In the genomic region with DNA sequence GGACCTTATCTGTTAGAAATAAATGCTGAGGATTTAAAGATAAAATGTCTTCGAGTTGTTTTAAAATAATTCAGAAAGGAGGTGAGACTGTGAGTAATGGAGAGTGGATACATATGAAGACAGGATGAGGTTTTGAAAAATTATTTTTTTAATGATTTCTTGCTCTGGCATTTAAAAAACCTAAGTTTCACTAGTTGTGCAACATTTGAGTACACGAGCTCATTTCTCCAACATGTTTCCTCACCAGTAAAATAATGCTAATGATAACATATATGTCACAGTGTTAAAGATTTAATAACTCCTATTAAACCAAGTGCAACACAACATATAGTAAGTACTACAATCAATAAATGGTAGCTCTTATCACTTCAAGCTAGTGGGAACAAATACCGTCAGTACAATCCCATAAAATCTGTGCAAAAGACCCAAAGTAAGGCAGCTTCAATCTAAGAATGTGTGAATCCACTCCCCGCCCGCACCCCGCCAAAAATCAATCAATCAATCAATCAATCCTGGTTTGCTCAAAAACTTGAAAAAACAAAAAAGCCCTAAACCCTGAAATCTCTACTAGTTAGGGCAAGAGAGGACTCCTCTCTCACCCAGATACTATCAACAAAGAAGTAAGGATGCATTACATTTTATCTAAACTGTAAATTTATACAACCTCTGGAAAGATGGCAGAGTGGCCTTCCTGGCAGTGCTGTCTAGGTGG, we compare ENCODE assay signal across 8 cellular contexts. TPM values are rescaled to one million over a fixed set of nuclear protein-coding genes. Genes with fewer than 3 reads are reported as not detected.
DNase-seq lines count a peak whose midpoint lies in the region; ATAC-seq, FAIRE-seq and TF ChIP-seq lines count a peak whose summit lies in the region.

No MANE protein-coding gene starts in this region.

- H3K4me1 ChIP-seq in adipocyte (ENCODE audit: control insufficient read depth, insufficient read depth, low read length): peaks cover 18% of the 10 kb centered on the region
- H3K4me1 ChIP-seq in kidney (ENCODE audit: control insufficient read depth in 1 of 2, insufficient read depth in 1 of 2, low read depth in 1 of 2, low read length in 2 of 2): peaks cover 5 to 9% of the 10 kb centered on the region in 2 donors
- peaks cover 10% of the 10 kb centered on the region for H3K4me1 ChIP-seq in thymus (ENCODE audit: control insufficient read depth, insufficient read depth, low read length)

- 88% methylated on average over 6 of the region's 6 CpGs for WGBS in thymus

- H3K36me3 ChIP-seq in adipocyte (ENCODE audit: control insufficient read depth, insufficient read depth, low read length, severe bottlenecking): peaks cover 32% of the 10 kb centered on the region
- H3K36me3 ChIP-seq in kidney (ENCODE audit: control insufficient read depth in 1 of 2, insufficient read depth in 2 of 2, low read length in 2 of 2): peaks cover 9 to 12% of the 10 kb centered on the region in 2 donors
- H3K36me3 ChIP-seq in thymus (ENCODE audit: control insufficient read depth, insufficient read depth): peaks cover 8% of the 10 kb centered on the region

- no peak for TF ChIP-seq CTCF in kidney (IDR thresholded peaks at IDR 0.05; ENCODE audit: borderline replicate concordance, extremely low read depth, insufficient read depth)

- no peak for FAIRE-seq in kidney (lab: Jason Lieb, UNC)

- no peak for DNase-seq in activated T-cell treated with anti-CD3 and anti-CD28 coated beads, Interleukin-2, amount 50 U/mL, for 72 hours
- no peak for DNase-seq in activated T-cell treated with anti-CD3 and anti-CD28 coated beads for 4 hours
- DNase-seq in adipocyte (ENCODE audit: low read depth): peak; percentile 61
- DNase-seq in kidney: no peak
- DNase-seq in NCI-H1092 (lab: John Stamatoyannopoulos, UW): no peak
- no peak for DNase-seq in NCI-H2029 treated with DMSO at 0.1 percent for 48 hours (lab: John Stamatoyannopoulos, UW)

- H3K4me3 Mint-ChIP-seq in activated T-cell treated with anti-CD3 and anti-CD28 coated beads, Interleukin-2, amount 50 U/mL, for 72 hours: peak overlapping the region; percentile 98 to 100

- intact Hi-C loops in kidney (cut with DNase I): loop anchor here (10.0 kb wide), 1 partner anchor 573 kb away; no protein-coding TSS in a partner anchor

- H3K9ac ChIP-seq in adipocyte (ENCODE audit: low read length): peak overlapping the region; percentile 98
- H3K9ac ChIP-seq in kidney (ENCODE audit: low read length in 2 of 2): peak overlapping the region; percentile 81 to 93

- no peaks in the 10 kb centered on the region for H3K9me3 Mint-ChIP-seq in activated T-cell treated with anti-CD3 and anti-CD28 coated beads, Interleukin-2, amount 50 U/mL, for 72 hours

- H3K27ac ChIP-seq in kidney (ENCODE audit: low read depth in 2 of 2, low read length in 2 of 2) (peak overlapping the region in 1 of 2 donors; percentile 44), thymus (ENCODE audit: low read depth) (no peak overlapping the region)

- no peaks in the 10 kb centered on the region for H3K27me3 Mint-ChIP-seq in activated T-cell treated with anti-CD3 and anti-CD28 coated beads, Interleukin-2, amount 50 U/mL, for 72 hours (ENCODE audit: low read depth)

- H3K27ac Mint-ChIP-seq in activated T-cell treated with anti-CD3 and anti-CD28 coated beads, Interleukin-2, amount 50 U/mL, for 72 hours: peak overlapping the region; percentile 98

- H3K27me3 ChIP-seq in adipocyte (replicated peaks; ENCODE audit: control insufficient read depth, insufficient read depth, low read length) (no peaks in the 10 kb centered on the region), thymus (ENCODE audit: control insufficient read depth, insufficient read depth) (no peaks in the 10 kb centered on the region)

- peaks cover 37% of the 10 kb centered on the region for H3K4me1 Mint-ChIP-seq in activated T-cell treated with anti-CD3 and anti-CD28 coated beads, Interleukin-2, amount 50 U/mL, for 72 hours (ENCODE audit: low read depth)

- no peak for ATAC-seq in activated T-cell treated with anti-CD3 and anti-CD28 coated beads, Interleukin-2, amount 50 U/mL, for 72 hours (replicated peaks in 1 of 2)
- ATAC-seq in HG03039 (IDR thresholded peaks at IDR 0.05; ENCODE audit: unreplicated experiment): no peak

- peaks cover 13 to 27% of the 10 kb centered on the region in 2 donors for H3K36me3 Mint-ChIP-seq in activated T-cell treated with anti-CD3 and anti-CD28 coated beads, Interleukin-2, amount 50 U/mL, for 72 hours (ENCODE audit: insufficient read depth in 2 of 2)

- H3K4me3 ChIP-seq in adipocyte (ENCODE audit: low read length) (peak overlapping the region; percentile 99), kidney (ENCODE audit: low read length in 2 of 2) (peak overlapping the region; percentile 90 to 96), thymus (ENCODE audit: low read length) (peak overlapping the region; percentile 78)

- H3K9me3 ChIP-seq in adipocyte (ENCODE audit: control insufficient read depth, low read length) (no peaks in the 10 kb centered on the region), kidney (ENCODE audit: control insufficient read depth in 1 of 2, low read length in 2 of 2) (no peaks in the 10 kb centered on the region), thymus (ENCODE audit: control insufficient read depth) (no peaks in the 10 kb centered on the region)

RNA-seq across cellular contexts. Expression of a gene that starts 1.3 kb away (rescaled TPM):
- total RNA-seq in activated T-cell treated with anti-CD3 and anti-CD28 coated beads, Interleukin-2, amount 50 U/mL, for 72 hours: 10 to 100 TPM; 31.7 to 38.3 TPM
- 42.6 TPM for total RNA-seq in kidney
- polyA plus RNA-seq in kidney (ENCODE audit: insufficient read depth, low read depth, low replicate concordance) (54.5 TPM), thymus (43.0 TPM)

RNA-seq across cellular contexts. Expression of a gene that starts 2.7 kb away (rescaled TPM):
- 100 to 1,000 TPM; 220 to 268 TPM for total RNA-seq in activated T-cell treated with anti-CD3 and anti-CD28 coated beads, Interleukin-2, amount 50 U/mL, for 72 hours
- total RNA-seq in kidney: 32.9 TPM
- polyA plus RNA-seq in kidney (ENCODE audit: insufficient read depth, low read depth, low replicate concordance): 28.4 TPM
- polyA plus RNA-seq in thymus: 112 TPM
